Comparison of ENCODE assay signal across 29 cellular contexts in genomic region chr16:13244770-13245169, GRCh38.
"Had no signal": no experiment of that assay in that cellular context is flagged by ENCODE, and none has a peak within 500 bp of the region (broad histone marks: within the 10 kb centered on the region; RNA-seq: fewer than 3 reads in every experiment).

No MANE protein-coding gene starts in this region.

- H3K27ac ChIP-seq: stomach, suprapubic skin, testis, thoracic aorta, thyroid gland, tibial artery, tibial nerve, transverse colon, upper lobe of left lung, upper lobe of right lung, uterus, vagina had no signal

- H3K4me3 Mint-ChIP-seq: stimulated activated effector memory CD8-positive, alpha-beta T cell treated with anti-CD3 and anti-CD28 coated beads, Interleukin-12 subunit alpha, Interleukin-12 subunit beta, amount 100 ng/mL, for 72 hours; stimulated activated memory B cell treated with anti-CD40 and anti-IgM and Interleukin-4, amounts not matched to agents 10 μg/mL and 1 μg/mL and 100 μg/mL, for 72 hours; stimulated activated naive B cell treated with anti-CD40 and anti-IgM and Interleukin-4, amounts not matched to agents 10 μg/mL and 1 μg/mL and 100 μg/mL, for 72 hours; stimulated activated naive CD8-positive, alpha-beta T cell treated with anti-CD3 and anti-CD28 coated beads, Interleukin-15, amount 100 ng/mL, for 72 hours; stimulated activated naive CD8-positive, alpha-beta T cell treated with anti-CD3 and anti-CD28 coated beads, Interleukin-15, Interleukin-2, amounts not matched to agents 100 ng/mL and 50 ng/mL, for 24 hours; type B pancreatic cell had no signal

- DNase-seq: stimulated activated CD4-positive, alpha-beta T cell treated with anti-CD3 and anti-CD28 coated beads, Interleukin-2, amount 100 ng/mL, for 48 hours; stimulated activated CD4-positive, alpha-beta T cell treated with anti-CD3 and anti-CD28 coated beads, Interleukin-4, amount 100 ng/mL, for 1 hour; stimulated activated CD4-positive, alpha-beta T cell treated with anti-CD3 and anti-CD28 coated beads, Interleukin-4, amount 100 ng/mL, for 24 hours; stimulated activated CD4-positive, alpha-beta T cell treated with anti-CD3 and anti-CD28 coated beads, Interleukin-4, amount 100 ng/mL, for 4 hours; stimulated activated CD8-positive, alpha-beta memory T cell treated with anti-CD3 and anti-CD28 coated beads, Interleukin-4, amount 100 ng/mL, for 48 hours; stimulated activated naive B cell treated with anti-CD40 and anti-IgM and Interleukin-4, amounts not matched to agents 10 μg/mL and 1 μg/mL and 100 μg/mL, for 72 hours; stimulated activated naive CD4-positive, alpha-beta T cell; stimulated activated naive CD4-positive, alpha-beta T cell treated with Interleukin-2 at 50 U/mL for 16 hours; stimulated activated naive CD8-positive, alpha-beta T cell treated with anti-CD3 and anti-CD28 coated beads, Interleukin-15, amount 100 ng/mL, for 72 hours; stimulated activated naive CD8-positive, alpha-beta T cell treated with anti-CD3 and anti-CD28 coated beads, Interleukin-15, Interleukin-2, amounts not matched to agents 100 U/mL and 50 U/mL, for 24 hours; stomach; substantia nigra; testis; thyroid gland; tibial artery; transverse colon; trophoblast cell; upper lobe of left lung; upper lobe of right lung; uterus had no signal

- ATAC-seq: stimulated activated effector memory CD8-positive, alpha-beta T cell treated with anti-CD3 and anti-CD28 coated beads, Interleukin-12 subunit alpha, Interleukin-12 subunit beta, amount 100 ng/mL, for 72 hours; stimulated activated memory B cell treated with anti-CD40 and anti-IgM and Interleukin-4, amounts not matched to agents 10 μg/mL and 1 μg/mL and 100 μg/mL, for 72 hours; stimulated activated naive B cell treated with anti-CD40 and anti-IgM and Interleukin-4, amounts not matched to agents 10 μg/mL and 1 μg/mL and 100 μg/mL, for 72 hours; stimulated activated naive CD8-positive, alpha-beta T cell treated with anti-CD3 and anti-CD28 coated beads, Interleukin-15, amount 100 ng/mL, for 72 hours; stimulated activated naive CD8-positive, alpha-beta T cell treated with anti-CD3 and anti-CD28 coated beads, Interleukin-15, Interleukin-2, amounts not matched to agents 100 U/mL and 50 U/mL, for 24 hours; upper lobe of right lung had no signal

- H3K4me3 ChIP-seq: stomach, suprapubic skin, testis, thoracic aorta, thyroid gland, tibial artery, tibial nerve, transverse colon, upper lobe of left lung, upper lobe of right lung, uterus, vagina had no signal

- H3K36me3 Mint-ChIP-seq: stimulated activated effector memory CD8-positive, alpha-beta T cell treated with anti-CD3 and anti-CD28 coated beads, Interleukin-12 subunit alpha, Interleukin-12 subunit beta, amount 100 ng/mL, for 72 hours; stimulated activated memory B cell treated with anti-CD40 and anti-IgM and Interleukin-4, amounts not matched to agents 10 μg/mL and 1 μg/mL and 100 μg/mL, for 72 hours; stimulated activated naive B cell treated with anti-CD40 and anti-IgM and Interleukin-4, amounts not matched to agents 10 μg/mL and 1 μg/mL and 100 μg/mL, for 72 hours; type B pancreatic cell had no signal

- H3K27me3 Mint-ChIP-seq: stimulated activated memory B cell treated with anti-CD40 and anti-IgM and Interleukin-4, amounts not matched to agents 10 μg/mL and 1 μg/mL and 100 μg/mL, for 72 hours; stimulated activated naive B cell treated with anti-CD40 and anti-IgM and Interleukin-4, amounts not matched to agents 10 μg/mL and 1 μg/mL and 100 μg/mL, for 72 hours; stimulated activated naive CD8-positive, alpha-beta T cell treated with anti-CD3 and anti-CD28 coated beads, Interleukin-15, amount 100 ng/mL, for 72 hours; stimulated activated naive CD8-positive, alpha-beta T cell treated with anti-CD3 and anti-CD28 coated beads, Interleukin-15, Interleukin-2, amounts not matched to agents 100 ng/mL and 50 ng/mL, for 24 hours; type B pancreatic cell had no signal

- H3K9me3 Mint-ChIP-seq: stimulated activated naive CD8-positive, alpha-beta T cell treated with anti-CD3 and anti-CD28 coated beads, Interleukin-15, Interleukin-2, amounts not matched to agents 100 ng/mL and 50 ng/mL, for 24 hours; type B pancreatic cell had no signal

- H3K27me3 ChIP-seq: stomach, suprapubic skin, testis, thyroid gland, tibial artery, tibial nerve, transverse colon, upper lobe of left lung, upper lobe of right lung, uterus, vagina had no signal

- H3K4me1 Mint-ChIP-seq: stimulated activated effector memory CD8-positive, alpha-beta T cell treated with anti-CD3 and anti-CD28 coated beads, Interleukin-12 subunit alpha, Interleukin-12 subunit beta, amount 100 ng/mL, for 72 hours; stimulated activated memory B cell treated with anti-CD40 and anti-IgM and Interleukin-4, amounts not matched to agents 10 μg/mL and 1 μg/mL and 100 μg/mL, for 72 hours; stimulated activated naive B cell treated with anti-CD40 and anti-IgM and Interleukin-4, amounts not matched to agents 10 μg/mL and 1 μg/mL and 100 μg/mL, for 72 hours; stimulated activated naive CD8-positive, alpha-beta T cell treated with anti-CD3 and anti-CD28 coated beads, Interleukin-15, amount 100 ng/mL, for 72 hours had no signal

- FAIRE-seq: urothelium cell line had no signal

- H3K36me3 ChIP-seq: stomach, suprapubic skin, thoracic aorta, thyroid gland, tibial artery, tibial nerve, transverse colon, upper lobe of left lung, upper lobe of right lung, uterus, vagina had no signal

- H3K4me1 ChIP-seq: stomach, suprapubic skin, testis, thyroid gland, tibial artery, tibial nerve, transverse colon, upper lobe of left lung, upper lobe of right lung, uterus, vagina had no signal

- H3K9me3 ChIP-seq: stomach, suprapubic skin, testis, thoracic aorta, thyroid gland, tibial artery, transverse colon, upper lobe of left lung, upper lobe of right lung, uterus, vagina had no signal

- H3K27ac Mint-ChIP-seq: stimulated activated effector memory CD8-positive, alpha-beta T cell treated with anti-CD3 and anti-CD28 coated beads, Interleukin-12 subunit alpha, Interleukin-12 subunit beta, amount 100 ng/mL, for 72 hours; stimulated activated memory B cell treated with anti-CD40 and anti-IgM and Interleukin-4, amounts not matched to agents 10 μg/mL and 1 μg/mL and 100 μg/mL, for 72 hours; stimulated activated naive B cell treated with anti-CD40 and anti-IgM and Interleukin-4, amounts not matched to agents 10 μg/mL and 1 μg/mL and 100 μg/mL, for 72 hours; stimulated activated naive CD8-positive, alpha-beta T cell treated with anti-CD3 and anti-CD28 coated beads, Interleukin-15, Interleukin-2, amounts not matched to agents 100 ng/mL and 50 ng/mL, for 24 hours; type B pancreatic cell had no signal
